In genomic region chr12:103854372-103854973, GRCh38 we compare ENCODE assay signal across 21 cellular contexts.
"Had no signal": no experiment of that assay in that cellular context is flagged by ENCODE, and none has a peak within 500 bp of the region (broad histone marks: within the 10 kb centered on the region; RNA-seq: fewer than 3 reads in every experiment).

No MANE protein-coding gene starts in this region.

- H3K27ac Mint-ChIP-seq: dendritic cell treated with granulocyte-macrophage colony-stimulating factor and Interleukin-4, amounts not matched to agents 40 ng/mL and 50 ng/mL, for 4 days; effector memory CD8-positive, alpha-beta T cell had no signal

- H3K4me1 ChIP-seq: upper lobe of left lung had no signal

- H3K4me3 Mint-ChIP-seq: dendritic cell treated with granulocyte-macrophage colony-stimulating factor and Interleukin-4, amounts not matched to agents 40 ng/mL and 50 ng/mL, for 4 days; effector memory CD8-positive, alpha-beta T cell; naive thymus-derived CD4-positive, alpha-beta T cell; neural crest cell had no signal

- H3K36me3 ChIP-seq: esophagus squamous epithelium, suprapubic skin, thyroid gland, upper lobe of left lung, vagina had no signal

- H3K9me3 Mint-ChIP-seq: dendritic cell treated with granulocyte-macrophage colony-stimulating factor and Interleukin-4, amounts not matched to agents 40 ng/mL and 50 ng/mL, for 4 days; effector memory CD8-positive, alpha-beta T cell; neural crest cell had no signal

- ATAC-seq: effector memory CD8-positive, alpha-beta T cell; left cardiac atrium; left ventricle myocardium superior; naive thymus-derived CD4-positive, alpha-beta T cell; right cardiac atrium had no signal

- H3K9me3 ChIP-seq: esophagus squamous epithelium, suprapubic skin, thyroid gland, upper lobe of left lung, vagina had no signal

- H3K27me3 Mint-ChIP-seq: dendritic cell treated with granulocyte-macrophage colony-stimulating factor and Interleukin-4, amounts not matched to agents 40 ng/mL and 50 ng/mL, for 4 days had no signal

- H3K27me3 ChIP-seq: esophagus squamous epithelium, suprapubic skin, thyroid gland, upper lobe of left lung, vagina had no signal

- H3K27ac ChIP-seq: epithelial cell of prostate, esophagus squamous epithelium, suprapubic skin, thyroid gland, upper lobe of left lung had no signal

- DNase-seq: effector memory CD8-positive, alpha-beta T cell; esophagus squamous epithelium; foreskin fibroblast; kidney; left cardiac atrium; left ventricle myocardium superior; mesendoderm; naive thymus-derived CD4-positive, alpha-beta T cell; posterior cingulate gyrus; right cardiac atrium; stimulated activated CD4-positive, alpha-beta T cell treated with anti-CD3 and anti-CD28 coated beads, Interleukin-2, amount 100 ng/mL, for 48 hours; stimulated activated naive CD4-positive, alpha-beta T cell treated with Interleukin-2 at 50 U/mL for 16 hours; thyroid gland; upper lobe of left lung had no signal

- H3K4me3 ChIP-seq: esophagus squamous epithelium, lung, smooth muscle cell, suprapubic skin, thyroid gland, upper lobe of left lung, vagina had no signal
